8 cellular contexts compared by ENCODE assay signal in genomic region chr4:22129454-22130075, GRCh38.
DNase-seq lines count a peak whose midpoint lies in the region; ATAC-seq and TF ChIP-seq lines count a peak whose summit lies in the region.

No MANE protein-coding gene starts in this region.

- DNase-seq in activated CD4-positive, alpha-beta T cell treated with anti-CD3 and anti-CD28 coated beads for 48 hours = peak; percentile 36
- DNase-seq in activated CD4-positive, alpha-beta T cell treated with anti-CD3 and anti-CD28 coated beads for 1 hour = no peak
- peak; percentile 43 for DNase-seq in M059J (ENCODE audit: low read depth)
- peak; percentile 1 for DNase-seq in amniotic epithelial cell (ENCODE audit: low read depth)
- DNase-seq in lower lobe of right lung = no peak
- no peak for DNase-seq in gastrocnemius medialis

- H3K27me3 ChIP-seq in lower lobe of right lung (ENCODE audit: low read depth) (no peaks in the 10 kb centered on the region), gastrocnemius medialis (no peaks in the 10 kb centered on the region)

- in situ Hi-C loops in gastrocnemius medialis (cut with MboI; ENCODE audit: low sequenced_read_pairs in 4 of 4) = no loop called here

- H3K27ac ChIP-seq in lower lobe of right lung (no peak overlapping the region), gastrocnemius medialis (no peak overlapping the region)

- H3K4me3 ChIP-seq in lower lobe of right lung (no peak overlapping the region), gastrocnemius medialis (no peak overlapping the region)

- no peaks in the 10 kb centered on the region for H3K36me3 ChIP-seq in lower lobe of right lung
- H3K36me3 ChIP-seq in gastrocnemius medialis = no peaks in the 10 kb centered on the region

- H3K9me3 ChIP-seq in lower lobe of right lung = no peaks in the 10 kb centered on the region
- H3K9me3 ChIP-seq in gastrocnemius medialis = no peaks in the 10 kb centered on the region

- intact Hi-C loops in lower lobe of right lung (cut with DNase I) (no loop called here), gastrocnemius medialis (cut with DNase I; ENCODE audit: low total_unique reads) (no loop called here)

- TF ChIP-seq CTCF in lower lobe of right lung (IDR thresholded peaks at IDR 0.05) = peak; percentile 20
- no peak for TF ChIP-seq CTCF in gastrocnemius medialis (IDR thresholded peaks at IDR 0.05 in 4 of 5, conservative IDR thresholded peaks at IDR 0.05 in 1 of 5)

- ATAC-seq in lower lobe of right lung (no peak), gastrocnemius medialis (no peak), HG03135 (IDR thresholded peaks at IDR 0.05; ENCODE audit: unreplicated experiment) (no peak), GM18520 (IDR thresholded peaks at IDR 0.05; ENCODE audit: unreplicated experiment) (no peak)

- TF ChIP-seq POLR2A in gastrocnemius medialis (IDR thresholded peaks at IDR 0.05) = no peak

- H3K4me1 ChIP-seq in lower lobe of right lung (no peaks in the 10 kb centered on the region), gastrocnemius medialis (no peaks in the 10 kb centered on the region)

Comparison
In these comparisons a context has a peak if more than half of its experiments do, and no peak if none do; other contexts are left out.
1. DNase-seq: peak in activated CD4-positive, alpha-beta T cell treated with anti-CD3 and anti-CD28 coated beads for 48 hours (single experiment), M059J (single experiment) and amniotic epithelial cell (single experiment); none in activated CD4-positive, alpha-beta T cell treated with anti-CD3 and anti-CD28 coated beads for 1 hour (single experiment), lower lobe of right lung (single experiment) and gastrocnemius medialis (0 of 2).